ENCODE assay signal across 13 cellular contexts in genomic region chr2:88481937-88482336, GRCh38. TPM values are rescaled to one million over a fixed set of nuclear protein-coding genes. Genes with fewer than 3 reads are reported as not detected.
DNase-seq lines count a peak whose midpoint lies in the region; ATAC-seq and TF ChIP-seq lines count a peak whose summit lies in the region.
"Had no signal": no experiment of that assay in that cellular context is flagged by ENCODE, and none has a peak within 500 bp of the region (broad histone marks: within the 10 kb centered on the region; RNA-seq: fewer than 3 reads in every experiment).

No MANE protein-coding gene starts in this region.

- in situ Hi-C loops in SK-MEL-5 (cut with HindIII; ENCODE audit: low pct_unique_long_range_greater_than_20kb, low sequenced_read_pairs) = no loop called here

- DNase-seq in GM23338 (ENCODE audit: low spot score) = peak; percentile 45
- DNase-seq in NCI-H2029 (lab: John Stamatoyannopoulos, UW) = peak; percentile 87
- DNase-seq in SK-MEL-5 (ENCODE audit: low read depth, low spot score) = peak; percentile 54
- no peak for DNase-seq in left lung
- no peak for DNase-seq in nucleus accumbens (lab: John Stamatoyannopoulos, UW)
- no peak for DNase-seq in CD14-positive monocyte (ENCODE audit: low spot score)
- no peak for DNase-seq in NCI-H1048 (lab: John Stamatoyannopoulos, UW)
- DNase-seq: cortex of kidney, heart right ventricle, MG63 had no signal

- H3K4me2 ChIP-seq in GM23338 = peak overlapping the region; percentile 31; the same call in 1 of the 2 replicates

- H2AFZ ChIP-seq in GM23338 = peak overlapping the region; percentile 12; the same call in 1 of the 2 replicates

- H3K27ac Mint-ChIP-seq in GM23338 (no peak overlapping the region), CD14-positive monocyte (no peak overlapping the region)

- no peak for TF ChIP-seq CTCF in GM23338 (conservative IDR thresholded peaks at IDR 0.05; ENCODE audit: low read depth in 2 of 2)
- no peak for TF ChIP-seq CTCF in left lung (IDR thresholded peaks at IDR 0.05)
- no peak for TF ChIP-seq CTCF in CD14-positive monocyte (IDR thresholded peaks at IDR 0.05)

- no peak overlapping the region for H3K27ac ChIP-seq in GM23338 (ENCODE audit: low read depth)
- H3K27ac ChIP-seq in left lung = no peak overlapping the region
- H3K27ac ChIP-seq: heart right ventricle, SK-N-MC had no signal

- intact Hi-C loops in left lung (cut with DNase I) (no loop called here), CD14-positive monocyte (cut with micrococcal nuclease) (no loop called here)

- no peaks in the 10 kb centered on the region for H3K9me2 ChIP-seq in GM23338 (ENCODE audit: insufficient read depth)

- H3K4me1 Mint-ChIP-seq in GM23338 (peaks cover 8% of the 10 kb centered on the region), CD14-positive monocyte (no peaks in the 10 kb centered on the region)

- H3K27me3 ChIP-seq in GM23338 (ENCODE audit: insufficient read depth) = no peaks in the 10 kb centered on the region
- H3K27me3 ChIP-seq in left lung = peaks cover 0 to 20% of the 10 kb centered on the region in 2 donors

- H3K36me3 ChIP-seq in GM23338 (ENCODE audit: insufficient read depth) (no peaks in the 10 kb centered on the region), left lung (no peaks in the 10 kb centered on the region)
- H3K36me3 ChIP-seq: heart right ventricle, MG63 had no signal

- no peaks in the 10 kb centered on the region for H4K20me1 ChIP-seq in GM23338 (replicated peaks; ENCODE audit: insufficient read depth)

- H3K9me3 Mint-ChIP-seq in GM23338 (no peaks in the 10 kb centered on the region), CD14-positive monocyte (peaks cover 0 to 3% (median 0%) of the 10 kb centered on the region in 7 donors)

- H3K4me1 ChIP-seq in GM23338 (ENCODE audit: insufficient read depth) (peaks cover 16% of the 10 kb centered on the region; the same call in 1 of the 2 replicates), left lung (no peaks in the 10 kb centered on the region)
- H3K4me1 ChIP-seq: heart right ventricle had no signal

- H3K9me3 ChIP-seq in left lung = no peaks in the 10 kb centered on the region
- H3K9me3 ChIP-seq: MG63 had no signal

- no peak overlapping the region for H3K4me3 ChIP-seq in GM23338
- no peak overlapping the region for H3K4me3 ChIP-seq in left lung
- H3K4me3 ChIP-seq: heart right ventricle, MG63, SK-N-MC had no signal

- no peak for ATAC-seq in GM23338
- ATAC-seq in left lung = peak; percentile 84
- ATAC-seq in GM19023 (IDR thresholded peaks at IDR 0.05; ENCODE audit: unreplicated experiment) = no peak
- ATAC-seq: heart right ventricle had no signal

- H3F3A ChIP-seq in GM23338 (replicated peaks; ENCODE audit: low read depth) = no peaks in the 10 kb centered on the region

- H3K27me3 Mint-ChIP-seq in GM23338 (ENCODE audit: insufficient read depth, low read depth, poor library complexity) = peaks cover 1% of the 10 kb centered on the region
- H3K27me3 Mint-ChIP-seq in CD14-positive monocyte (ENCODE audit: low read depth in 3 of 3) = peaks cover 8 to 12% (median 11%) of the 10 kb centered on the region in 3 donors

- H3K36me3 Mint-ChIP-seq in GM23338 (ENCODE audit: low read depth) (no peaks in the 10 kb centered on the region), CD14-positive monocyte (no peaks in the 10 kb centered on the region)

- H3K4me3 Mint-ChIP-seq in GM23338 (no peak overlapping the region), CD14-positive monocyte (no peak overlapping the region)

- H3K79me2 ChIP-seq in GM23338 (replicated peaks; ENCODE audit: insufficient read depth) = no peaks in the 10 kb centered on the region

TF ChIP-seq in GM23338, 12 proteins besides CTCF, POLR2A, EP300 and RAD21:
- no peak for TF ChIP-seq JUNB (IDR thresholded peaks at IDR 0.05; ENCODE audit: unreplicated experiment)
- TF ChIP-seq CREB1 (CRISPR knock-in tag; IDR thresholded peaks at IDR 0.05; ENCODE audit: low read depth) = 0 out of 2 replicates have a peak, but pooled peaks have one; percentile 26

RNA-seq across cellular contexts. Expression of gene FOXI3, which starts 29.4 kb away (rescaled TPM):
- 11.8 and 13.3 TPM in 2 replicates for total RNA-seq in GM23338 (2014; rRNA removed; shearing (Covaris generic))
- polyA plus RNA-seq in GM23338 (2016; fragmentation: Nextera tagmentation; extraction: Ambion mirVana) (0.71 and 1.1 TPM in 2 replicates), CD14-positive monocyte (not detected)
- 0.64 and 0.66 TPM in 2 replicates for total RNA-seq in SK-MEL-5 (2014; rRNA removed; shearing (Covaris generic))
- 1.1 and 2.3 TPM in 2 replicates for polyA plus RNA-seq in SK-MEL-5 (2015; cell fraction: cytosol; rRNA removed)
- polyA plus RNA-seq in SK-MEL-5 (2015; cell fraction: nucleus; rRNA removed) = 0.19 and 0.46 TPM in 2 replicates
- not detected for total RNA-seq in left lung
- total RNA-seq: mononuclear cell had no signal
- polyA plus RNA-seq: heart right ventricle had no signal

Comparison
In these comparisons a context has a peak if more than half of its experiments do, and no peak if none do; other contexts are left out.
1. DNase-seq: peak in GM23338 (single experiment), NCI-H2029 (single experiment) and SK-MEL-5 (single experiment); none in left lung (0 of 2), nucleus accumbens (0 of 56), CD14-positive monocyte (single experiment) and NCI-H1048 (single experiment).